11 cellular contexts compared by ENCODE assay signal in the genomic region with DNA sequence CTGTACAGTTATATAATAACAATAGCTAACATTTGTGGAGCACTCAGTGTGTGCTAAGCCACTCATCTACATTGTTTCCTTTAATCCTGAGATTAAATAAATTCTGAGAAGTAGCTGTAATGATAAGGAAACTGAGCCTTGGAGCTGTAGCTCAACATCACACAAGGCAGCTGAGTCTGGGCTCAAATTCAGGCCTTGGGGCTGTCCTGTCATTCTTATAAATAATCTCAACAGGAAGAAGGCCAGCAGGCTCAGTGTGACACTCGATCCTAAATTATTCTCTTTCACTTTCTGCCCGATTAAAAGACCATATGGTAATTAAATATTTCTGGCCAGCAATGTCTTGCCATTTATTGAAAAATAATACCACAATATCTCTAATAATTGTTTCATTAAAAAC. TPM values are rescaled to one million over a fixed set of nuclear protein-coding genes. Genes with fewer than 3 reads are reported as not detected.
DNase-seq lines count a peak whose midpoint lies in the region; ATAC-seq and TF ChIP-seq lines count a peak whose summit lies in the region.
"Had no signal": no experiment of that assay in that cellular context is flagged by ENCODE, and none has a peak within 500 bp of the region (broad histone marks: within the 10 kb centered on the region; RNA-seq: fewer than 3 reads in every experiment).

No MANE protein-coding gene starts in this region.

- H3K27ac ChIP-seq in ACC112 (ENCODE audit: low read depth, low read length) (no peak overlapping the region), left ventricle myocardium inferior (replicated peaks) (peak overlapping the region; percentile 71)
- H3K27ac ChIP-seq: BLaER1 treated with 17β-estradiol and CSF1 and Interleukin-3, amounts not matched to agents 10 nM and 100 nM; VCaP had no signal

- H3K4me3 ChIP-seq in ACC112 (ENCODE audit: low read depth, low read length) (peak overlapping the region; percentile 50), left ventricle myocardium inferior (peak overlapping the region; percentile 13)
- H3K4me3 ChIP-seq: BLaER1 treated with 17β-estradiol and CSF1 and Interleukin-3, amounts not matched to agents 10 nM and 100 nM; lung had no signal

- H3K4me1 ChIP-seq in ACC112 (ENCODE audit: control insufficient read depth, insufficient read depth, low read length, unreplicated experiment) (peaks cover 17% of the 10 kb centered on the region), left ventricle myocardium inferior (peaks cover 19% of the 10 kb centered on the region)

- no peak for TF ChIP-seq CTCF in left ventricle myocardium inferior (IDR thresholded peaks at IDR 0.05; ENCODE audit: borderline replicate concordance)

- no peak for ATAC-seq in HG02973 (IDR thresholded peaks at IDR 0.05; ENCODE audit: unreplicated experiment)
- ATAC-seq: sciatic nerve had no signal

- no peaks in the 10 kb centered on the region for H3K9me3 ChIP-seq in left ventricle myocardium inferior (replicated peaks)
- H3K9me3 ChIP-seq: BLaER1 treated with 17β-estradiol and CSF1 and Interleukin-3, amounts not matched to agents 10 nM and 100 nM had no signal

- H3K36me3 ChIP-seq in ACC112 (ENCODE audit: insufficient read depth, low read length) (no peaks in the 10 kb centered on the region), left ventricle myocardium inferior (no peaks in the 10 kb centered on the region)

- peak overlapping the region; percentile 27 for H2AFZ ChIP-seq in ACC112 (ENCODE audit: low read length, unreplicated experiment)

- H3K27me3 ChIP-seq in ACC112 (ENCODE audit: insufficient read depth, low read length) (no peaks in the 10 kb centered on the region), left ventricle myocardium inferior (ENCODE audit: low read depth) (no peaks in the 10 kb centered on the region)
- H3K27me3 ChIP-seq: BLaER1 treated with 17β-estradiol and CSF1 and Interleukin-3, amounts not matched to agents 10 nM and 100 nM had no signal

- peaks cover 43% of the 10 kb centered on the region for H3K79me2 ChIP-seq in ACC112 (ENCODE audit: control insufficient read depth, insufficient read depth, low read length, unreplicated experiment)

- DNase-seq in RPMI7951 (ENCODE audit: low read depth) = peak; percentile 47
- no peak for DNase-seq in left ventricle myocardium inferior
- DNase-seq in NCI-H2081 (lab: John Stamatoyannopoulos, UW) = no peak
- DNase-seq in NCI-H748 treated with DMSO at 0.1 percent for 48 hours (lab: John Stamatoyannopoulos, UW) = no peak
- DNase-seq: cerebellar nuclear complex had no signal

- intact Hi-C loops in left ventricle myocardium inferior (cut with micrococcal nuclease) = no loop called here

RNA-seq across cellular contexts. Expression of a gene that starts 24.5 kb away (rescaled TPM):
- 26.6 and 30.8 TPM in 2 replicates for total RNA-seq in RPMI7951 (2014; rRNA removed; shearing (Covaris generic))
- total RNA-seq in left ventricle myocardium inferior = 36.3 TPM

RNA-seq across cellular contexts. Expression of a gene that starts 43.8 kb away (rescaled TPM):
- total RNA-seq in RPMI7951 (2014; rRNA removed; shearing (Covaris generic)) = 12.6 and 12.7 TPM in 2 replicates
- total RNA-seq in left ventricle myocardium inferior = 22.0 TPM

RNA-seq across cellular contexts. Expression of a gene that starts 45.7 kb away (rescaled TPM):
- 2.2 and 3.6 TPM in 2 replicates for total RNA-seq in RPMI7951 (2014; rRNA removed; shearing (Covaris generic))
- not detected for total RNA-seq in left ventricle myocardium inferior
